Comparison of ENCODE assay signal across 20 cellular contexts in the genomic region with DNA sequence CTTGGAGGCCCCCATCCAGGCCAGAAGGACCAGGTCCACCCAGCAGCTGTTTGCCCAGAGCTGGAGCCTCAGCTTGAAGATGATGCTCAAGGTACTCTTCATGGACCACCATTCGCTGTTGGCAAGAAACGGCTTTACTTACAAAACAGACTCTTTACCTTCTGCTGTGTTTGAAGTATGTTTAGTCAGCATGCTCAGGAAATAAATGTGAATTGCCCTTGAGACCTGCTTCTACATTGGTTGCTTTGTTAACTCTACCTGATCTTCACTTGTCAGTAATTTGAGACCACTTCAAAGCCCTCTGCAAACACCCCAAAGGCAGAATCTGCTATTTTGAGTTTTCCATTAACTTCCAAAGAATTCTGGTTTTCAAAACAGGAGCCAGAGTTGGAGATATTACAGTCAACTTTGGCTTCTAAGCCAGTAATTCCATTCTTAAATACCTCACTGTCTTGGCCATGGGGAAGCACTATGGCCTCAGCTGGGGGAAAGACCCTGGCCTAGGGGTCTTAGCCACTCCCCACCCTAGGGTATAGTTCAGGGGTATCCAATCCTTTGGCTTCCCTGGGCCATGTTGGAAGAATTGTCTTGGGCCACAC. TPM values are rescaled to one million over a fixed set of nuclear protein-coding genes. Genes with fewer than 3 reads are reported as not detected.
DNase-seq lines count a peak whose midpoint lies in the region; ATAC-seq and TF ChIP-seq lines count a peak whose summit lies in the region.
"Had no signal": no experiment of that assay in that cellular context is flagged by ENCODE, and none has a peak within 500 bp of the region (broad histone marks: within the 10 kb centered on the region; RNA-seq: fewer than 3 reads in every experiment).

No MANE protein-coding gene starts in this region.

- H3K4me1 ChIP-seq in lower lobe of right lung: peaks cover 39% of the 10 kb centered on the region

- TF ChIP-seq CTCF in lower lobe of right lung (IDR thresholded peaks at IDR 0.05): no peak

- H3K9me3 ChIP-seq in lower lobe of right lung (no peaks in the 10 kb centered on the region), T-helper 17 cell (ENCODE audit: control insufficient read depth, low read length, poor library complexity, severe bottlenecking) (no peaks in the 10 kb centered on the region)

- H3K27ac ChIP-seq in lower lobe of right lung: no peak overlapping the region
- H3K27ac ChIP-seq: HL-60, RWPE1 had no signal

- no peaks in the 10 kb centered on the region for H3K9me3 Mint-ChIP-seq in activated naive CD8-positive, alpha-beta T cell (ENCODE audit: low read depth)
- H3K9me3 Mint-ChIP-seq in activated naive CD8-positive, alpha-beta T cell treated with anti-CD3 and anti-CD28 coated beads for 36 hours: no peaks in the 10 kb centered on the region
- H3K9me3 Mint-ChIP-seq: CD4-positive, alpha-beta memory T cell; GM23338 had no signal

- H3K27me3 Mint-ChIP-seq in activated naive CD8-positive, alpha-beta T cell: no peaks in the 10 kb centered on the region
- no peaks in the 10 kb centered on the region for H3K27me3 Mint-ChIP-seq in activated naive CD8-positive, alpha-beta T cell treated with anti-CD3 and anti-CD28 coated beads for 36 hours
- H3K27me3 Mint-ChIP-seq in T-helper 17 cell: no peaks in the 10 kb centered on the region
- H3K27me3 Mint-ChIP-seq: B cell; CD4-positive, alpha-beta memory T cell had no signal

- no peaks in the 10 kb centered on the region for H3K27me3 ChIP-seq in lower lobe of right lung (ENCODE audit: low read depth)

- peak; percentile 2 to 6 for ATAC-seq in lower lobe of right lung
- no peak for ATAC-seq in T-helper 17 cell
- ATAC-seq: GM23338, HCT116 had no signal

- no peak for DNase-seq in activated naive CD8-positive, alpha-beta T cell treated with anti-CD3 and anti-CD28 coated beads for 36 hours
- DNase-seq in DMS79 treated with DMSO at 0.1 percent for 48 hours (lab: John Stamatoyannopoulos, UW): peak; percentile 57
- DNase-seq in lower lobe of right lung: no peak
- peak; percentile 49 for DNase-seq in renal cortical epithelial cell (ENCODE audit: low read depth)
- no peak for DNase-seq in DMS 273 (lab: John Stamatoyannopoulos, UW; ENCODE audit: unreplicated experiment)
- DNase-seq in T-helper 17 cell: no peak
- DNase-seq in NCI-H1436 (lab: John Stamatoyannopoulos, UW): no peak
- DNase-seq: ACHN; CD4-positive, alpha-beta memory T cell; GF-D8; NCI-H2029; NCI-H510A; NCI-H774 had no signal

- H3K27ac Mint-ChIP-seq in activated naive CD8-positive, alpha-beta T cell: no peak overlapping the region
- no peak overlapping the region for H3K27ac Mint-ChIP-seq in activated naive CD8-positive, alpha-beta T cell treated with anti-CD3 and anti-CD28 coated beads for 36 hours
- H3K27ac Mint-ChIP-seq in T-helper 17 cell: no peak overlapping the region
- H3K27ac Mint-ChIP-seq: B cell, GM23338 had no signal

- intact Hi-C loops in lower lobe of right lung (cut with DNase I): no loop called here

- peaks cover 36% of the 10 kb centered on the region for H3K4me1 Mint-ChIP-seq in activated naive CD8-positive, alpha-beta T cell (ENCODE audit: low read depth)
- peaks cover 21% of the 10 kb centered on the region for H3K4me1 Mint-ChIP-seq in activated naive CD8-positive, alpha-beta T cell treated with anti-CD3 and anti-CD28 coated beads for 36 hours
- peaks cover 31% of the 10 kb centered on the region for H3K4me1 Mint-ChIP-seq in T-helper 17 cell

- peaks cover 30% of the 10 kb centered on the region for H3K36me3 ChIP-seq in lower lobe of right lung

- H3K4me3 ChIP-seq in lower lobe of right lung: no peak overlapping the region
- H3K4me3 ChIP-seq: GM23338 had no signal

- H3K36me3 Mint-ChIP-seq in activated naive CD8-positive, alpha-beta T cell: peaks cover 4% of the 10 kb centered on the region
- H3K36me3 Mint-ChIP-seq in activated naive CD8-positive, alpha-beta T cell treated with anti-CD3 and anti-CD28 coated beads for 36 hours: peaks cover 27% of the 10 kb centered on the region
- peaks cover 5% of the 10 kb centered on the region for H3K36me3 Mint-ChIP-seq in T-helper 17 cell (ENCODE audit: low read depth)

- H3K4me3 Mint-ChIP-seq in activated naive CD8-positive, alpha-beta T cell: peak overlapping the region; percentile 100
- H3K4me3 Mint-ChIP-seq in activated naive CD8-positive, alpha-beta T cell treated with anti-CD3 and anti-CD28 coated beads for 36 hours: no peak overlapping the region
- H3K4me3 Mint-ChIP-seq in T-helper 17 cell: no peak overlapping the region

RNA-seq across cellular contexts. Expression of gene UQCR10, which starts 2.7 kb away (rescaled TPM):
- 100 to 1,000 TPM; 108 to 117 TPM for total RNA-seq in activated naive CD8-positive, alpha-beta T cell treated with anti-CD3 and anti-CD28 coated beads for 36 hours
- total RNA-seq in lower lobe of right lung: 80.3 TPM
- total RNA-seq in renal cortical epithelial cell: 89.1 and 125 TPM in 2 replicates
- total RNA-seq in T-helper 17 cell: 10 to 100 TPM; 31.9 to 36.8 TPM

RNA-seq across cellular contexts. Expression of gene ZMAT5, which starts 3.0 kb away (rescaled TPM):
- 10 to 100 TPM; 17.1 to 17.5 TPM for total RNA-seq in activated naive CD8-positive, alpha-beta T cell treated with anti-CD3 and anti-CD28 coated beads for 36 hours
- total RNA-seq in lower lobe of right lung (18.3 TPM), renal cortical epithelial cell (14.5 and 20.7 TPM in 2 replicates), T-helper 17 cell (10 to 100 TPM; 11.8 to 14.2 TPM)

RNA-seq across cellular contexts. Expression of gene CABP7, which starts 50.0 kb away (rescaled TPM):
- total RNA-seq in activated naive CD8-positive, alpha-beta T cell treated with anti-CD3 and anti-CD28 coated beads for 36 hours: under 1 TPM in 1 of 2 experiments, not detected in 1; 0.06 TPM
- total RNA-seq in lower lobe of right lung (not detected), renal cortical epithelial cell (0.10 TPM in 1 of 2 replicates, not detected in the other), T-helper 17 cell (under 1 TPM; 0.32 to 0.39 TPM)
- total RNA-seq: B cell; CD4-positive, alpha-beta memory T cell; LHCN-M2 had no signal

Comparison
In these comparisons a context has a peak if more than half of its experiments do, and no peak if none do; other contexts are left out.
1. DNase-seq: peak in DMS79 treated with DMSO at 0.1 percent for 48 hours (single experiment) and renal cortical epithelial cell (single experiment); none in activated naive CD8-positive, alpha-beta T cell treated with anti-CD3 and anti-CD28 coated beads for 36 hours (single experiment), lower lobe of right lung (single experiment), DMS 273 (single experiment), T-helper 17 cell (0 of 3) and NCI-H1436 (single experiment).